Comparison of ENCODE assay signal across 8 cellular contexts in genomic region chr20:62953839-62954703, GRCh38. TPM values are rescaled to one million over a fixed set of nuclear protein-coding genes. Genes with fewer than 3 reads are reported as not detected.
DNase-seq lines count a peak whose midpoint lies in the region; ATAC-seq and TF ChIP-seq lines count a peak whose summit lies in the region.

No MANE protein-coding gene starts in this region.

- peak; percentile 60 for TF ChIP-seq POLR2A in right lobe of liver (IDR thresholded peaks at IDR 0.05)

- H3K36me3 ChIP-seq in right lobe of liver = peaks cover 0 to 14% (median 2%) of the 10 kb centered on the region in 4 donors

- H3K27ac ChIP-seq in coronary artery = peak overlapping the region; percentile 85 to 92
- peak overlapping the region; percentile 77 to 96 (median 88) for H3K27ac ChIP-seq in right lobe of liver

- ATAC-seq in HG02623 (IDR thresholded peaks at IDR 0.05; ENCODE audit: unreplicated experiment) (peak; percentile 66), right lobe of liver (peak; percentile 39 to 54 (median 50))
- peak; percentile 76 to 78 for ATAC-seq in activated CD4-positive, CD25-positive, alpha-beta regulatory T cell treated with anti-CD3 and anti-CD28 coated beads, Interleukin-2, amount 50 U/mL, for 24 hours

- no peak for TF ChIP-seq CTCF in GM13976 (IDR thresholded peaks at IDR 0.05; ENCODE audit: borderline replicate concordance, control extremely low read depth, extremely low read depth, insufficient read depth, missing control alignments)
- TF ChIP-seq CTCF in coronary artery (IDR thresholded peaks at IDR 0.05) = no peak
- TF ChIP-seq CTCF in right lobe of liver (IDR thresholded peaks at IDR 0.05) = no peak

- WGBS in right lobe of liver (ENCODE audit: insufficient coverage, low coverage, low lambda C conversion rate, missing lambda C conversion rate) = 0% methylated on average over 7 of the region's 32 CpGs

- intact Hi-C loops in right lobe of liver (cut with DNase I) = no loop called here

- H3K4me3 ChIP-seq in coronary artery (peak overlapping the region; percentile 70), right lobe of liver (peak overlapping the region; percentile 60 to 67 (median 61))

- H3K4me1 ChIP-seq in right lobe of liver = peaks cover 0 to 32% (median 10%) of the 10 kb centered on the region in 4 donors

- H3K9me3 ChIP-seq in right lobe of liver = no peaks in the 10 kb centered on the region

- in situ Hi-C loops in GM13976 (cut with MboI; ENCODE audit: low sequenced_read_pairs, unreplicated experiment) = no loop called here

- DNase-seq in GM13976 (ENCODE audit: low spot score) (peak; percentile 94), NCI-H1417 treated with DMSO at 0.1 percent for 48 hours (lab: John Stamatoyannopoulos, UW) (peak; percentile 74), coronary artery (ENCODE audit: low spot score) (peak; percentile 82), right lobe of liver (peak; percentile 84 to 91 (median 89)), GOT3 (lab: John Stamatoyannopoulos, UW) (no peak)
- DNase-seq in stimulated activated CD8-positive, alpha-beta memory T cell treated with anti-CD3 and anti-CD28 coated beads, Interleukin-2, amount 100 ng/mL, for 48 hours (ENCODE audit: low read depth in 2 of 2) = peak; percentile 49 to 52

- H3K27me3 ChIP-seq in right lobe of liver = no peaks in the 10 kb centered on the region

RNA-seq across cellular contexts. Expression of gene SLC17A9, which starts 1.6 kb away (rescaled TPM):
- 10 to 100 TPM; 29.8 to 99.4 (median 54.1) TPM for total RNA-seq in right lobe of liver

RNA-seq across cellular contexts. Expression of gene GID8, which starts 16.1 kb away (rescaled TPM):
- total RNA-seq in right lobe of liver = 10 to 100 TPM; 12.6 to 18.9 (median 15.1) TPM

RNA-seq across cellular contexts. Expression of gene DIDO1, which starts 27.8 kb away (rescaled TPM):
- total RNA-seq in right lobe of liver = 10 to 100 TPM; 18.3 to 28.1 (median 21.1) TPM

RNA-seq across cellular contexts. Expression of gene BHLHE23, which starts 52.7 kb away (rescaled TPM):
- total RNA-seq in right lobe of liver = not detected
